ENCODE assay signal across 19 cellular contexts in the genomic region with DNA sequence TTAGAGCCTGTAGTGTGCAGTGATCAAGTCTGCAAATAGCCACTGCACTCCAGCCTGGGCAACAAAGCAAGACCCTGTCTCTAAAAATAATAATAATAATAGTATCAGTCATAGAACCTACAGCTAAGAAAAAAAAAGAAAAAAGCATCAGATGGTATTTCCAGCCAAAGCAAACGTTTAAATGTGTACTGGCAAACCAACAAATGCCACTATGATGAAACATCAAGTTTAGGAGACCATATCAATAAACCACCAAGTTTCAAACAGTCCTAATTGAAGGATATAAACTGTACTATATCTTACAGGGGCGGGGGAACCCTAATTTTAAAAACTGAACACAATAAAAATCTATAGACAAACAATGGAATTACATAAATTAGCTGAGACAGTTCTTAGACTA. TPM values are rescaled to one million over a fixed set of nuclear protein-coding genes. Genes with fewer than 3 reads are reported as not detected.
DNase-seq lines count a peak whose midpoint lies in the region; ATAC-seq, FAIRE-seq and TF ChIP-seq lines count a peak whose summit lies in the region.
"Had no signal": no experiment of that assay in that cellular context is flagged by ENCODE, and none has a peak within 500 bp of the region (broad histone marks: within the 10 kb centered on the region; RNA-seq: fewer than 3 reads in every experiment).

No MANE protein-coding gene starts in this region.

- intact Hi-C loops in GM12878 (cut with micrococcal nuclease; ENCODE audit: unreplicated experiment), result loop anchor here (2.0 to 10.0 kb wide), 2 partner anchors 21 to 361 kb away; a partner anchor contains a TSS

- H3K27ac ChIP-seq in SU-DHL-6 (ENCODE audit: low read depth, low read length), result no peak overlapping the region
- no peak overlapping the region for H3K27ac ChIP-seq in GM12878 (ENCODE audit: control insufficient read depth, insufficient read depth)
- H3K27ac ChIP-seq in trophoblast cell (ENCODE audit: low read depth, low read length), result no peak overlapping the region
- H3K27ac ChIP-seq: esophagus squamous epithelium, heart left ventricle, testis, WERI-Rb-1 had no signal

- H3K9me3 ChIP-seq in SU-DHL-6 (ENCODE audit: insufficient read depth, low read length), result no peaks in the 10 kb centered on the region
- no peaks in the 10 kb centered on the region for H3K9me3 ChIP-seq in GM12878 (replicated peaks; ENCODE audit: control insufficient read depth, insufficient read depth, low read length)
- H3K9me3 ChIP-seq in trophoblast cell (ENCODE audit: insufficient read depth, low read depth, low read length), result no peaks in the 10 kb centered on the region
- H3K9me3 ChIP-seq: Caco-2, esophagus squamous epithelium, heart left ventricle, testis had no signal

- no peaks in the 10 kb centered on the region for H3K9me2 ChIP-seq in SU-DHL-6 (replicated peaks; ENCODE audit: insufficient read depth, low read length)

- no peak overlapping the region for H3K23ac ChIP-seq in trophoblast cell (ENCODE audit: low read length)

- H3K36me3 ChIP-seq in SU-DHL-6 (ENCODE audit: low read length) (no peaks in the 10 kb centered on the region), GM12878 (ENCODE audit: control insufficient read depth in 2 of 2, insufficient read depth in 2 of 2, low read length in 1 of 2) (no peaks in the 10 kb centered on the region; a peak in 1 of 4 replicates), trophoblast cell (ENCODE audit: control insufficient read depth in 1 of 2, insufficient read depth in 2 of 2, low read length in 2 of 2) (no peaks in the 10 kb centered on the region)
- H3K36me3 ChIP-seq: esophagus squamous epithelium, heart left ventricle, WERI-Rb-1 had no signal

- no peak for TF ChIP-seq EP300 in GM12878 (IDR thresholded peaks at IDR 0.05; ENCODE audit: borderline replicate concordance in 1 of 2, control insufficient read depth in 1 of 2, low read depth in 2 of 2, low read length in 2 of 2)

- no peak for TF ChIP-seq RAD21 in GM12878 (IDR thresholded peaks at IDR 0.05; ENCODE audit: insufficient read depth, low read depth, low read length)

- SMC1A ChIA-PET in GM12878 (lab: Charles Lee; ENCODE audit: uncharacterized antibody, unreplicated experiment), result interaction anchor here (0.8 kb wide), 1 partner anchor 13 kb away, joined by 3 read pairs; no protein-coding TSS in a partner anchor

- no peak overlapping the region for H3K9ac ChIP-seq in SU-DHL-6 (ENCODE audit: low read length)
- H3K9ac ChIP-seq in GM12878 (ENCODE audit: control insufficient read depth, insufficient read depth, low read length), result no peak overlapping the region
- H3K9ac ChIP-seq in trophoblast cell (ENCODE audit: low read length), result no peak overlapping the region

- TF ChIP-seq POLR2A in GM12878 (IDR thresholded peaks at IDR 0.05; ENCODE audit: low read depth, low read length), result no peak

- H3K14ac ChIP-seq in trophoblast cell (ENCODE audit: low read length), result no peak overlapping the region

- H3K79me1 ChIP-seq in trophoblast cell (ENCODE audit: low read length), result no peaks in the 10 kb centered on the region

- H3K79me2 ChIP-seq in SU-DHL-6 (ENCODE audit: insufficient read depth, low read length), result peaks cover 100% of the 10 kb centered on the region
- H3K79me2 ChIP-seq in GM12878 (ENCODE audit: control insufficient read depth, insufficient read depth, low read length), result peaks cover 98% of the 10 kb centered on the region
- peaks cover 19% of the 10 kb centered on the region for H3K79me2 ChIP-seq in trophoblast cell (ENCODE audit: control insufficient read depth, insufficient read depth, low read length, poor library complexity)

- H4K20me1 ChIP-seq in SU-DHL-6 (ENCODE audit: low read depth, low read length) (peaks cover 55% of the 10 kb centered on the region), GM12878 (ENCODE audit: control insufficient read depth, insufficient read depth) (0 out of 2 replicates have a peak, but pooled peaks cover 6% of the 10 kb centered on the region)

- no peaks in the 10 kb centered on the region for H3K27me3 ChIP-seq in SU-DHL-6 (ENCODE audit: low read length)
- H3K27me3 ChIP-seq in GM12878 (replicated peaks in 1 of 2; ENCODE audit: control insufficient read depth in 2 of 2, insufficient read depth in 2 of 2, low read length in 1 of 2), result no peaks in the 10 kb centered on the region
- H3K27me3 ChIP-seq in trophoblast cell (ENCODE audit: insufficient read depth, low read length), result no peaks in the 10 kb centered on the region
- H3K27me3 ChIP-seq: esophagus squamous epithelium, heart left ventricle, testis had no signal

- no peak overlapping the region for H3K18ac ChIP-seq in trophoblast cell (ENCODE audit: low read length)

- no peak for FAIRE-seq in GM12878 (lab: Jason Lieb, UNC)

- BruUV-seq in GM12878 (replicated peaks; lab: Mats Ljungman, UMichigan), result no TSS peak

- WGBS in GM12878 (ENCODE audit: insufficient coverage, insufficient replicate concordance, low lambda C conversion rate, missing lambda C conversion rate), result 50% methylated on average over 2 of the region's 2 CpGs
- WGBS in trophoblast cell (ENCODE audit: extremely low coverage, insufficient coverage, insufficient read length), result no CpG with 5 or more reads among the region's 2 CpGs

- DNase-seq in EL, result peak; percentile 40
- DNase-seq in GM12878 (ENCODE audit: low read depth, low spot score), result no peak
- DNase-seq in trophoblast cell, result no peak
- DNase-seq in D341Med (ENCODE audit: low spot score), result no peak
- DNase-seq in activated CD4-positive, CD25-positive, alpha-beta regulatory T cell (lab: John Stamatoyannopoulos, UW), result no peak
- DNase-seq in activated T-cell treated with anti-CD3 and anti-CD28 coated beads, Interleukin-2, amount 50 U/mL, for 1 hour, result no peak
- DNase-seq: Caco-2; cerebellar nuclear complex; effector CD8-positive, alpha-beta T cell; esophagus squamous epithelium; heart left ventricle; left ventricle myocardium superior; NCI-H1436 treated with DMSO at 0.1 percent for 48 hours; NCI-H69; T-helper 1 cell; testis; WERI-Rb-1 had no signal

- no peak overlapping the region for H2BK12ac ChIP-seq in trophoblast cell (ENCODE audit: low read length)

- H2BK5ac ChIP-seq in trophoblast cell (ENCODE audit: low read depth, low read length, poor library complexity), result no peak overlapping the region

- H4K8ac ChIP-seq in trophoblast cell (ENCODE audit: low read depth, low read length), result no peak overlapping the region

- no peak overlapping the region for H2AK5ac ChIP-seq in trophoblast cell (ENCODE audit: low read length)

- H2BK120ac ChIP-seq in trophoblast cell (ENCODE audit: insufficient read depth, low read length, poor library complexity), result no peak overlapping the region

- CTCF ChIA-PET in GM12878 (lab: Yijun Ruan, JAX), result interaction anchor here (1.0 to 2.4 kb wide), 2 partner anchors 19 to 61 kb away, joined by 3 to 7 read pairs; no protein-coding TSS in a partner anchor

- RAD21 ChIA-PET in GM12878 (lab: Charles Lee; ENCODE audit: unreplicated experiment), result interaction anchor here (0.6 kb wide), 2 partner anchors 39 to 520 kb away, joined by 3 to 5 read pairs; no protein-coding TSS in a partner anchor

- H3K4me3 ChIP-seq in SU-DHL-6 (ENCODE audit: insufficient read depth, low read length, poor library complexity, severe bottlenecking) (no peak overlapping the region), GM12878 (no peak overlapping the region), trophoblast cell (ENCODE audit: low read depth, low read length) (no peak overlapping the region)
- H3K4me3 ChIP-seq: esophagus squamous epithelium, GM23338, heart left ventricle, testis had no signal

- in situ Hi-C loops in GM12878 (cut with MboI), result no loop called here

- no peak overlapping the region for H4K91ac ChIP-seq in trophoblast cell (ENCODE audit: low read depth, low read length)

- H2AFZ ChIP-seq in SU-DHL-6 (ENCODE audit: low read depth, low read length, severe bottlenecking) (no peak overlapping the region), GM12878 (ENCODE audit: control insufficient read depth, low read depth, low read length) (no peak overlapping the region), trophoblast cell (ENCODE audit: insufficient read depth, low read length, poor library complexity) (no peak overlapping the region)
- H2AFZ ChIP-seq: GM23338 had no signal

- POLR2A ChIA-PET in GM12878 (lab: Charles Lee), result interaction anchor here (0.6 to 0.7 kb wide), 4 partner anchors 10 to 862 kb away, joined by 3 to 8 read pairs (median 4); no protein-coding TSS in a partner anchor

- H3K4me1 ChIP-seq in GM12878 (ENCODE audit: control insufficient read depth, insufficient read depth, low read length) (peaks cover 30% of the 10 kb centered on the region), trophoblast cell (ENCODE audit: control insufficient read depth in 1 of 2, insufficient read depth in 2 of 2, low read length in 2 of 2) (peaks cover 3 to 12% of the 10 kb centered on the region in 2 experiments)

- TF ChIP-seq CTCF in SU-DHL-6 (IDR thresholded peaks at IDR 0.05; ENCODE audit: insufficient read depth, low read length, poor library complexity, severe bottlenecking) (no peak), GM12878 (IDR thresholded peaks at IDR 0.05 in 2 of 3, conservative IDR thresholded peaks at IDR 0.05 in 1 of 3; ENCODE audit: control insufficient read depth in 2 of 3, extremely low read depth in 1 of 3, insufficient read depth in 1 of 3, low read depth in 3 of 3, low read length in 3 of 3) (no peak)

- ATAC-seq in GM12878, result no peak
- ATAC-seq: GM23338, heart left ventricle, left ventricle myocardium superior had no signal

- no peak overlapping the region for H4K12ac ChIP-seq in trophoblast cell (ENCODE audit: low read depth, low read length)

- peak overlapping the region; percentile 16 for H3K4me2 ChIP-seq in SU-DHL-6 (ENCODE audit: low read depth, low read length, poor library complexity, severe bottlenecking)
- H3K4me2 ChIP-seq in GM12878 (ENCODE audit: control insufficient read depth, insufficient read depth), result peak overlapping the region; percentile 15
- no peak overlapping the region for H3K4me2 ChIP-seq in trophoblast cell (ENCODE audit: low read length)
- H3K4me2 ChIP-seq: GM23338 had no signal

- H3F3A ChIP-seq in SU-DHL-6 (ENCODE audit: insufficient read depth), result no peaks in the 10 kb centered on the region

- peak overlapping the region; percentile 58 for H3K4ac ChIP-seq in trophoblast cell (ENCODE audit: low read depth, low read length)

RNA-seq across cellular contexts. Expression of a gene that starts 6.4 kb away (rescaled TPM):
- 186 and 190 TPM in 2 replicates for total RNA-seq in GM12878 (2013; cell fraction: nucleolus; rRNA removed)
- total RNA-seq in GM12878 (2014; rRNA removed) (55.7 and 60.4 TPM in 2 replicates), GM12878 (2014; rRNA removed; fragmentation: Illumina TruSeq; extraction: Trizol) (44.3 and 49.0 TPM in 2 replicates), GM12878 (2021) (58.5 and 69.1 TPM in 2 replicates)
- 30.4 TPM for polyA plus RNA-seq in GM12878 (2011; ENCODE audit: low read depth)
- polyA plus RNA-seq in GM12878 (2011; rRNA removed) (89.3 and 98.6 TPM in 2 replicates), GM12878 (2014; fragmentation: Illumina TruSeq; extraction: Trizol) (93.6 and 110 TPM in 2 replicates), GM12878 (2014; fragmentation: Nextera tagmentation; extraction: Ambion mirVana) (10 to 100 TPM in 1 of 2 experiments, 1 to 10 TPM in 1; 9.8 to 14.4 TPM), GM12878 (2014; rRNA removed) (77.9 and 80.1 TPM in 2 replicates), GM12878 (2016; fragmentation: Nextera tagmentation; extraction: Ambion mirVana) (10 to 100 TPM in 1 of 2 experiments, 1 to 10 TPM in 1; 9.3 to 15.0 TPM)
- polyA plus RNA-seq in GM12878 (2011; cell fraction: cytosol; rRNA removed), result 50.6 and 51.8 TPM in 2 replicates
- polyA plus RNA-seq in GM12878 (2011; cell fraction: nucleus; rRNA removed), result 218 and 240 TPM in 2 replicates
- 41.9 and 43.7 TPM in 2 replicates for polyA plus RNA-seq in GM12878 (2012)
- polyA minus RNA-seq in GM12878 (2011; rRNA and poly(A)+ RNA removed), result 58.3 and 102 TPM in 2 replicates
- 18.8 and 30.7 TPM in 2 replicates for polyA minus RNA-seq in GM12878 (2011; cell fraction: cytosol; rRNA and poly(A)+ RNA removed)
- polyA minus RNA-seq in GM12878 (2011; cell fraction: nucleus; rRNA and poly(A)+ RNA removed), result 62.7 and 83.5 TPM in 2 replicates
- 58.8 and 62.1 TPM in 2 replicates for polyA plus RNA-seq in trophoblast cell (2013)
